Comparison of ENCODE assay signal across 9 cellular contexts in the genomic region with DNA sequence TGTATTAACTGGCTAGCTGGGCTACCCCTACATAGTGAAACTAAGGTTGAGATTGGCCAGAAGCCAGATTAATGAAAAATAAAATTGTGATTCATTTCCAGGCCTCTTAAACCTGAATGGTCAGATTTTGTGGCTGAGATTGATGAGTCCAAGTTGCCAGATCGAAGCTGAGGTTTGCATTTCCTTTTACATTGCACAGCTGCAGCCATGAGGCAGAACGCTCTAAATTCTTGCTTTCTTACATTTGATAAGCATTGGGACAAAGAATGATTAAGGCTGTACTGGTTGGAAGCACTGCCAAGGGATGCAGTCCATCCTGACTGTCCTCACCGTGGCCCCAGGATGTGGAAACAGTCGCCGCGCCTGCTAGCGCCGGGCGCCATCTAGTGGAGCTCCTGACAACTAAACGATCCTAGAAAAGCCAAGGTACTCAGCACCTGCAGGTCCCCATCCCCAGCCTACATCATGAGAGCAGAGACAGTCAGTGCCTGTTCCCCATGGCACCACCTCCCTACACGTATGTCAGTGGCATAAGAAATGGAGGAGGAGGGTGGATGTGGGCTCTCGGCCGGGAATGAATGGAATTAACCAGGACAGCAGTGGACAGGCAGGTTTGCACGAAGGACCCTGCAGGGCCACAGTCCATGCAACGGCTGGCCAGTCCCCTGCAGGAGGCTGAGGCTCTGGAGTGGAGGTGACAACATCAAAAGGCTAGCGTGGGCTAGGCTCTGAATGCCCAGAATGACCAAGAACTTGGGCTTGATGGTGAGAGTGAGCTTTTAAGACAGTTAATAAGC. TPM values are rescaled to one million over a fixed set of nuclear protein-coding genes. Genes with fewer than 3 reads are reported as not detected.
DNase-seq lines count a peak whose midpoint lies in the region; ATAC-seq, FAIRE-seq and TF ChIP-seq lines count a peak whose summit lies in the region.
"Had no signal": no experiment of that assay in that cellular context is flagged by ENCODE, and none has a peak within 500 bp of the region (broad histone marks: within the 10 kb centered on the region; RNA-seq: fewer than 3 reads in every experiment).

No MANE protein-coding gene starts in this region.

- 15 to 16% methylated on average over 16 of the region's 16 CpGs for WGBS in pancreas, 2 donors

- H3K4me3 ChIP-seq in pancreas: no peak overlapping the region
- H3K4me3 ChIP-seq in upper lobe of right lung: no peak overlapping the region

- TF ChIP-seq CTCF in pancreas (IDR thresholded peaks at IDR 0.05) (peak; percentile 52 to 82 (median 80)), upper lobe of right lung (IDR thresholded peaks at IDR 0.05) (peak; percentile 86)

- H3K4me1 ChIP-seq in pancreas (peaks cover 0 to 3% (median 2%) of the 10 kb centered on the region in 3 donors), upper lobe of right lung (peaks cover 3% of the 10 kb centered on the region)

- no peaks in the 10 kb centered on the region for H3K27me3 ChIP-seq in pancreas
- no peaks in the 10 kb centered on the region for H3K27me3 ChIP-seq in upper lobe of right lung

- intact Hi-C loops in pancreas (cut with DNase I): loop anchor here in 1 of 3 donors (5.0 kb wide), 2 partner anchors 275 to 455 kb away; partner anchors contain the start of gene SLC22A23
- intact Hi-C loops in upper lobe of right lung (cut with DNase I): no loop called here

- ATAC-seq in pancreas (peak; percentile 81 to 96 (median 94)), upper lobe of right lung (peak; percentile 89), GM18520 (IDR thresholded peaks at IDR 0.05; ENCODE audit: unreplicated experiment) (no peak)

- H3K36me3 ChIP-seq in pancreas: peaks cover 0 to 7% (median 2%) of the 10 kb centered on the region in 3 donors
- H3K36me3 ChIP-seq in upper lobe of right lung: peaks cover 67% of the 10 kb centered on the region

- peak; percentile 77 for DNase-seq in ELR (ENCODE audit: low read depth)
- DNase-seq in LoVo (ENCODE audit: low spot score): peak; percentile 68
- DNase-seq in SHP77 treated with DMSO at 0.1 percent for 48 hours (lab: John Stamatoyannopoulos, UW): peak; percentile 57
- DNase-seq in activated T-helper 9 cell treated with anti-CD3 and anti-CD28 coated beads, Interleukin-2, amount 50 U/mL, for 16 hours (ENCODE audit: low read depth): peak; percentile 46
- peak; percentile 31 for DNase-seq in foreskin melanocyte
- DNase-seq in pancreas: peak; percentile 61 to 88 (median 76)
- peak; percentile 83 for DNase-seq in upper lobe of right lung

- no peak for FAIRE-seq in pancreas (lab: Jason Lieb, UNC)
- FAIRE-seq: colon had no signal

- H3K9me3 ChIP-seq in pancreas: no peaks in the 10 kb centered on the region
- no peaks in the 10 kb centered on the region for H3K9me3 ChIP-seq in upper lobe of right lung

- H3K27ac ChIP-seq in pancreas (no peak overlapping the region), upper lobe of right lung (no peak overlapping the region)

RNA-seq across cellular contexts. Expression of gene PXDC1, which starts 19.0 kb away (rescaled TPM):
- total RNA-seq in pancreas: 10 to 100 TPM in 3 of 6 donors, 1 to 10 TPM in 3; 5.2 to 18.4 (median 9.6) TPM
- polyA plus RNA-seq in pancreas: 10 to 100 TPM; 13.7 to 19.7 TPM
- 70.8 TPM for total RNA-seq in upper lobe of right lung

Comparison
In these comparisons a context has a peak if more than half of its experiments do, and no peak if none do; other contexts are left out.
1. DNase-seq: peak in every context shown above with its lines; median percentile 83 in upper lobe of right lung; 77 in ELR; 76 in pancreas; 68 in LoVo; 57 in SHP77 treated with DMSO at 0.1 percent for 48 hours; 46 in activated T-helper 9 cell treated with anti-CD3 and anti-CD28 coated beads, Interleukin-2, amount 50 U/mL, for 16 hours; 31 in foreskin melanocyte.